17 cellular contexts compared by ENCODE assay signal in genomic region chr5:36705055-36705454, GRCh38.
A peak's percentile ranks its signal among the peaks of the same experiment; 100 is the strongest.
DNase-seq lines count a peak whose midpoint lies in the region; ATAC-seq and TF ChIP-seq lines count a peak whose summit lies in the region.
"Had no signal": no experiment of that assay in that cellular context is flagged by ENCODE, and none has a peak within 500 bp of the region (broad histone marks: within the 10 kb centered on the region; RNA-seq: fewer than 3 reads in every experiment).

No MANE protein-coding gene starts in this region.

- H3K4me1 Mint-ChIP-seq in activated CD4-positive, alpha-beta T cell treated with anti-CD3 and anti-CD28 coated beads for 36 hours = no peaks in the 10 kb centered on the region

- DNase-seq in ELF-1 (ENCODE audit: low read depth, low spot score) = peak; percentile 21
- peak; percentile 52 for DNase-seq in islet precursor cell
- no peak for DNase-seq in activated CD4-positive, alpha-beta T cell treated with anti-CD3 and anti-CD28 coated beads for 36 hours
- DNase-seq: BE2C; CD8-positive, alpha-beta T cell; COR-L47; DMS153; DMS79 treated with DMSO at 0.1 percent for 48 hours; EL; GDM1; IMR-90 had no signal

- no peak for TF ChIP-seq CTCF in C4-2B (conservative IDR thresholded peaks at IDR 0.05)
- TF ChIP-seq CTCF in VCaP (conservative IDR thresholded peaks at IDR 0.05) = no peak

- H3K4me3 Mint-ChIP-seq in activated CD4-positive, alpha-beta T cell treated with anti-CD3 and anti-CD28 coated beads for 36 hours = no peak overlapping the region
- H3K4me3 Mint-ChIP-seq: CD14-positive monocyte; CD8-positive, alpha-beta T cell had no signal

- ATAC-seq in GM18907 (IDR thresholded peaks at IDR 0.05; ENCODE audit: unreplicated experiment) (no peak), HG02610 (IDR thresholded peaks at IDR 0.05; ENCODE audit: unreplicated experiment) (no peak)
- no peak for ATAC-seq in activated CD4-positive, alpha-beta T cell treated with anti-CD3 and anti-CD28 coated beads for 36 hours
- ATAC-seq: A549; CD8-positive, alpha-beta T cell had no signal

- H3K27ac ChIP-seq in C4-2B (peak overlapping the region; percentile 36), VCaP (peak overlapping the region; percentile 55)
- H3K27ac ChIP-seq: A549 had no signal

- H3K9me3 Mint-ChIP-seq in activated CD4-positive, alpha-beta T cell treated with anti-CD3 and anti-CD28 coated beads for 36 hours (ENCODE audit: low read depth) = peaks cover 7% of the 10 kb centered on the region

- peaks cover 4% of the 10 kb centered on the region for H3K27me3 Mint-ChIP-seq in activated CD4-positive, alpha-beta T cell treated with anti-CD3 and anti-CD28 coated beads for 36 hours

- intact Hi-C loops in activated CD4-positive, alpha-beta T cell treated with anti-CD3 and anti-CD28 coated beads for 36 hours (cut with DNase I, micrococcal nuclease) = no loop called here

- CTCF ChIA-PET in activated CD4-positive, alpha-beta T cell treated with anti-CD3 and anti-CD28 coated beads for 36 hours (lab: Charles Lee) = interaction anchor here (1.0 kb wide), 1 partner anchor 9 kb away, joined by 3 read pairs; no protein-coding TSS in a partner anchor

- H3K36me3 Mint-ChIP-seq in activated CD4-positive, alpha-beta T cell treated with anti-CD3 and anti-CD28 coated beads for 36 hours (ENCODE audit: low read depth) = peaks cover 4% of the 10 kb centered on the region

- H3K27ac Mint-ChIP-seq in activated CD4-positive, alpha-beta T cell treated with anti-CD3 and anti-CD28 coated beads for 36 hours = no peak overlapping the region
- H3K27ac Mint-ChIP-seq: CD8-positive, alpha-beta T cell had no signal

- POLR2A ChIA-PET in activated CD4-positive, alpha-beta T cell treated with anti-CD3 and anti-CD28 coated beads for 36 hours (lab: Charles Lee) = no interaction called here
